8 cellular contexts compared by ENCODE assay signal in the genomic region with DNA sequence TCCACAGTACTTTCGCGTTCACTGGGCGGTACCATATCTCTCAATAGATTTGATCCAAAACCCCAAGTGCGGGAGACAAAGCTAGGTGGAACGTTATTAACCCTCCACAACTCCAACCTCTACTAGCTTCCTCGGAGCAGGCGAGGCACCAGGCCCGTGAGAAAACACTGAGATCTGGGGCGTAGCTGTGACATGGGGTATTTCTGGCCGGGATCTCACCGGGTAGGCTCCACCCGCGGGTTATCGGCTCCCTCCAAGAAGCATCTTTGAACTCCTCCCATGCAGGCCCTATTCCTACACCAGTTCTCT. TPM values are rescaled to one million over a fixed set of nuclear protein-coding genes. Genes with fewer than 3 reads are reported as not detected.
DNase-seq lines count a peak whose midpoint lies in the region; ATAC-seq and TF ChIP-seq lines count a peak whose summit lies in the region.

No MANE protein-coding gene starts in this region.

- H3K27ac Mint-ChIP-seq in CD4-positive, alpha-beta T cell, result peak overlapping the region; percentile 94
- H3K27ac Mint-ChIP-seq in activated naive CD8-positive, alpha-beta T cell, result peak overlapping the region; percentile 92
- peak overlapping the region; percentile 95 for H3K27ac Mint-ChIP-seq in stimulated activated naive B cell treated with anti-CD40 and anti-IgM and Interleukin-4, amounts not matched to agents 10 μg/mL and 1 μg/mL and 100 μg/mL, for 72 hours

- H3K9me3 ChIP-seq in CD4-positive, alpha-beta T cell (ENCODE audit: control insufficient read depth, low read length), result no peaks in the 10 kb centered on the region
- no peaks in the 10 kb centered on the region for H3K9me3 ChIP-seq in iPS DF 6.9 (ENCODE audit: control insufficient read depth, insufficient read depth, low read length)

- no peak for TF ChIP-seq CTCF in CD4-positive, alpha-beta T cell (IDR thresholded peaks at IDR 0.05)

- peaks cover 40% of the 10 kb centered on the region for H3K4me1 Mint-ChIP-seq in CD4-positive, alpha-beta T cell (ENCODE audit: low read depth)
- peaks cover 35% of the 10 kb centered on the region for H3K4me1 Mint-ChIP-seq in activated naive CD8-positive, alpha-beta T cell (ENCODE audit: low read depth)
- peaks cover 11 to 24% of the 10 kb centered on the region in 2 donors for H3K4me1 Mint-ChIP-seq in stimulated activated naive B cell treated with anti-CD40 and anti-IgM and Interleukin-4, amounts not matched to agents 10 μg/mL and 1 μg/mL and 100 μg/mL, for 72 hours

- peak overlapping the region; percentile 96 for H3K4me3 Mint-ChIP-seq in CD4-positive, alpha-beta T cell
- peak overlapping the region; percentile 95 for H3K4me3 Mint-ChIP-seq in activated naive CD8-positive, alpha-beta T cell
- peak overlapping the region; percentile 96 to 99 for H3K4me3 Mint-ChIP-seq in stimulated activated naive B cell treated with anti-CD40 and anti-IgM and Interleukin-4, amounts not matched to agents 10 μg/mL and 1 μg/mL and 100 μg/mL, for 72 hours

- intact Hi-C loops in CD4-positive, alpha-beta T cell (cut with DNase I, micrococcal nuclease), result loop anchor here (2.0 to 5.0 kb wide), 7 partner anchors 14 to 1424 kb away; a partner anchor contains a TSS

- no peak for DNase-seq in CD4-positive, alpha-beta T cell
- DNase-seq in iPS DF 6.9 (ENCODE audit: low read depth, low spot score) (no peak), NCI-H1417 treated with DMSO at 0.1 percent for 48 hours (lab: John Stamatoyannopoulos, UW) (no peak), NCI-H187 treated with DMSO at 0.1 percent for 48 hours (lab: John Stamatoyannopoulos, UW) (no peak)
- no peak for DNase-seq in stimulated activated naive B cell treated with anti-CD40 and anti-IgM and Interleukin-4, amounts not matched to agents 10 μg/mL and 1 μg/mL and 100 μg/mL, for 72 hours

- peak overlapping the region; percentile 78; the same call in 1 of the 2 replicates for H3K4me3 ChIP-seq in iPS DF 6.9 (ENCODE audit: low read length)

- peaks cover 15% of the 10 kb centered on the region for H3K27me3 Mint-ChIP-seq in CD4-positive, alpha-beta T cell
- peaks cover 5% of the 10 kb centered on the region for H3K27me3 Mint-ChIP-seq in activated naive CD8-positive, alpha-beta T cell
- H3K27me3 Mint-ChIP-seq in stimulated activated naive B cell treated with anti-CD40 and anti-IgM and Interleukin-4, amounts not matched to agents 10 μg/mL and 1 μg/mL and 100 μg/mL, for 72 hours, result peaks cover 8 to 12% of the 10 kb centered on the region in 2 donors

- CTCF ChIA-PET in CD4-positive, alpha-beta T cell (lab: Charles Lee), result interaction anchor here (0.8 to 1.8 kb wide), 2 partner anchors 18 to 20 kb away, joined by 3 to 5 read pairs; no protein-coding TSS in a partner anchor

- POLR2A ChIA-PET in CD4-positive, alpha-beta T cell (lab: Charles Lee), result interaction anchor here (0.6 to 2.0 kb wide), 7 partner anchors 10 to 1422 kb away, joined by 3 to 11 read pairs (median 3); a partner anchor contains a TSS

- H3K36me3 ChIP-seq in iPS DF 6.9 (ENCODE audit: control insufficient read depth, insufficient read depth, low read length), result no peaks in the 10 kb centered on the region

- no peaks in the 10 kb centered on the region for H3K9me3 Mint-ChIP-seq in CD4-positive, alpha-beta T cell
- H3K9me3 Mint-ChIP-seq in activated naive CD8-positive, alpha-beta T cell (ENCODE audit: low read depth), result no peaks in the 10 kb centered on the region
- H3K9me3 Mint-ChIP-seq in stimulated activated naive B cell treated with anti-CD40 and anti-IgM and Interleukin-4, amounts not matched to agents 10 μg/mL and 1 μg/mL and 100 μg/mL, for 72 hours, result no peaks in the 10 kb centered on the region

- no CpG with 5 or more reads among the region's 14 CpGs for WGBS in iPS DF 6.9 (ENCODE audit: insufficient coverage, insufficient read length)

- H3K27ac ChIP-seq in CD4-positive, alpha-beta T cell (ENCODE audit: low read depth, low read length), result peak overlapping the region; percentile 92
- no peak overlapping the region for H3K27ac ChIP-seq in iPS DF 6.9 (ENCODE audit: low read length)

- H3K4me1 ChIP-seq in iPS DF 6.9 (ENCODE audit: control insufficient read depth, insufficient read depth, low read length), result 0 out of 2 replicates have a peak, but pooled peaks cover 2% of the 10 kb centered on the region

- peaks cover 17% of the 10 kb centered on the region for H3K36me3 Mint-ChIP-seq in CD4-positive, alpha-beta T cell (ENCODE audit: low read depth)
- no peaks in the 10 kb centered on the region for H3K36me3 Mint-ChIP-seq in activated naive CD8-positive, alpha-beta T cell
- H3K36me3 Mint-ChIP-seq in stimulated activated naive B cell treated with anti-CD40 and anti-IgM and Interleukin-4, amounts not matched to agents 10 μg/mL and 1 μg/mL and 100 μg/mL, for 72 hours, result peaks cover 3% of the 10 kb centered on the region in 2 donors

- ATAC-seq in CD4-positive, alpha-beta T cell (ENCODE audit: poor library complexity), result peak; percentile 74
- peak; percentile 62 for ATAC-seq in GM19351 (IDR thresholded peaks at IDR 0.05; ENCODE audit: unreplicated experiment)
- peak; percentile 63 for ATAC-seq in HG03196 (IDR thresholded peaks at IDR 0.05; ENCODE audit: unreplicated experiment)
- ATAC-seq in stimulated activated naive B cell treated with anti-CD40 and anti-IgM and Interleukin-4, amounts not matched to agents 10 μg/mL and 1 μg/mL and 100 μg/mL, for 72 hours (replicated peaks), result peak; percentile 77 to 78

- no peaks in the 10 kb centered on the region for H3K27me3 ChIP-seq in CD4-positive, alpha-beta T cell (ENCODE audit: control insufficient read depth, insufficient read depth, low read length)
- no peaks in the 10 kb centered on the region for H3K27me3 ChIP-seq in iPS DF 6.9 (ENCODE audit: control insufficient read depth, insufficient read depth, low read length)

RNA-seq across cellular contexts. Expression of a gene that starts 0.3 kb away (rescaled TPM):
- total RNA-seq in CD4-positive, alpha-beta T cell, result 10 to 100 TPM; 14.0 to 16.1 TPM

RNA-seq across cellular contexts. Expression of a gene that starts 12.0 kb away (rescaled TPM):
- total RNA-seq in CD4-positive, alpha-beta T cell, result 1 to 10 TPM in 1 of 2 experiments, under 1 TPM in 1; 0.98 to 1.1 TPM
